ENCODE assay signal across 18 cellular contexts in the genomic region with DNA sequence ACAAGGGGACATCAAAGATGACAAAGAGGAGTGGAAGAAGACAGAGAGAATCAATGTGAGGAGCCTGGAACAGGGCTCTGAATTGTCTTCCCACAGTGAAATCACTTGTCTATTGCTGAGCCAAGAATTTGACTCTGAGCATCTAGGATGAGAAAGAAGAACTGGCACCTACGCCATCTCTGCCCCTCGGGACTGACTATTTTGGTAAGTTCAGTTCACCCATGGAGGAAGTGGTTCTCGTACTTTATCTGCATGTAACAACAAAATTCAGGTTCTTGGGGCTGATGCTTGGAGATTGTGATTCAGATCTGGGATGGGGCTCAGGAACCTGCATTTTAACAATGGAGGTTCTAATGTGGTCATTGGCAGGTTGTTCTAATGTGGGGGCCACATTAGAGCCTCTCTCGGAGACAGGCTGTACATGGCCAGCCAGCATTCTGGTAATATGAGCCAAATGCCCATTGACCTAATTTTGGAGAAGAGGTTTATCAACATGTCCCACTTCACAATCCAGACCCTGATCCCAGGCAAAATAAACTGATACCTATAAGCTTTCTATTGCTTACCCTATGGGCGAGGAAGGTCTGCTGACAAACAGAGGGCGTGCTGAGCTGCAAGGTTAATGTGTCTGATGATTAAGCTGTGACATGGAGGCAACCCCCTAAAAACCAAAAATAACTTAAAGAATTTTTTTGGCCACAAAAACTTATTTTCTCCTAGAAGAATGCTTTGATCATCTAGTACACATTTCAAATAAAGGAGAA. TPM values are rescaled to one million over a fixed set of nuclear protein-coding genes. Genes with fewer than 3 reads are reported as not detected.
DNase-seq lines count a peak whose midpoint lies in the region; ATAC-seq lines count a peak whose summit lies in the region.
"Had no signal": no experiment of that assay in that cellular context is flagged by ENCODE, and none has a peak within 500 bp of the region (broad histone marks: within the 10 kb centered on the region; RNA-seq: fewer than 3 reads in every experiment).

No MANE protein-coding gene starts in this region.

- ATAC-seq in CD4-positive, CD25-positive, alpha-beta regulatory T cell (ENCODE audit: low read depth in 2 of 2): no peak
- ATAC-seq in GM19324 (IDR thresholded peaks at IDR 0.05; ENCODE audit: low FRiP score, unreplicated experiment): peak; percentile 48
- no peak for ATAC-seq in GM21529 (IDR thresholded peaks at IDR 0.05; ENCODE audit: unreplicated experiment)
- ATAC-seq in Right ventricle myocardium inferior: no peak
- ATAC-seq in GM21515 (IDR thresholded peaks at IDR 0.05; ENCODE audit: unreplicated experiment): no peak
- ATAC-seq: activated CD8-positive, alpha-beta memory T cell treated with anti-CD3 and anti-CD28 coated beads, Interleukin-2, amount 10 ng/mL, durations not matched to agents 7 days and 5 days had no signal

- DNase-seq in CD4-positive, CD25-positive, alpha-beta regulatory T cell: no peak
- peak; percentile 60 for DNase-seq in MV-4-11 (lab: John Stamatoyannopoulos, UW)
- peak; percentile 29 for DNase-seq in globus pallidus (ENCODE audit: low spot score)
- DNase-seq in Right ventricle myocardium inferior (ENCODE audit: missing footprints): no peak
- no peak for DNase-seq in superior temporal gyrus (ENCODE audit: extremely low spot score)
- DNase-seq: activated CD8-positive, alpha-beta memory T cell treated with anti-CD3 and anti-CD28 coated beads, Interleukin-2, amount 10 ng/mL, durations not matched to agents 7 days and 5 days; endodermal cell; HCEC 1CT; SK-N-SH; stimulated activated CD4-positive, alpha-beta T cell treated with anti-CD3 and anti-CD28 coated beads, Interleukin-12 subunit alpha, Interleukin-12 subunit beta, amount 100 ng/mL, for 4 hours had no signal

- H3K27me3 Mint-ChIP-seq in CD4-positive, CD25-positive, alpha-beta regulatory T cell: peaks cover 17% of the 10 kb centered on the region

- peak overlapping the region in 2 of 3 donors; percentile 29 to 73 for H3K27ac Mint-ChIP-seq in CD4-positive, CD25-positive, alpha-beta regulatory T cell
- H3K27ac Mint-ChIP-seq: activated CD8-positive, alpha-beta memory T cell treated with anti-CD3 and anti-CD28 coated beads, Interleukin-2, amount 10 ng/mL, durations not matched to agents 7 days and 5 days; endodermal cell had no signal

- no peaks in the 10 kb centered on the region for H3K36me3 ChIP-seq in CD4-positive, CD25-positive, alpha-beta regulatory T cell (ENCODE audit: control insufficient read depth, insufficient read depth, low read length)
- H3K36me3 ChIP-seq: suprapubic skin had no signal

- H3K4me3 ChIP-seq in CD4-positive, CD25-positive, alpha-beta regulatory T cell (ENCODE audit: low read depth, low read length): no peak overlapping the region
- H3K4me3 ChIP-seq: suprapubic skin had no signal

- peaks cover 3% of the 10 kb centered on the region for H3K27me3 ChIP-seq in CD4-positive, CD25-positive, alpha-beta regulatory T cell (ENCODE audit: control insufficient read depth, insufficient read depth, low read length)

- H3K4me3 Mint-ChIP-seq in CD4-positive, CD25-positive, alpha-beta regulatory T cell: peak overlapping the region in 3 of 4 donors; percentile 32 to 80 (median 65)
- H3K4me3 Mint-ChIP-seq: activated CD8-positive, alpha-beta memory T cell treated with anti-CD3 and anti-CD28 coated beads, Interleukin-2, amount 10 ng/mL, durations not matched to agents 7 days and 5 days had no signal

- H3K9me3 ChIP-seq in CD4-positive, CD25-positive, alpha-beta regulatory T cell (ENCODE audit: control insufficient read depth in 2 of 2, low read length in 2 of 2): no peaks in the 10 kb centered on the region
- H3K9me3 ChIP-seq: SK-N-SH, suprapubic skin had no signal

- peaks cover 23% of the 10 kb centered on the region for H3K4me1 ChIP-seq in CD4-positive, CD25-positive, alpha-beta regulatory T cell (ENCODE audit: control insufficient read depth, insufficient read depth, low read length, poor library complexity, severe bottlenecking)

- no peaks in the 10 kb centered on the region for H3K36me3 Mint-ChIP-seq in CD4-positive, CD25-positive, alpha-beta regulatory T cell
- H3K36me3 Mint-ChIP-seq: activated naive CD4-positive, alpha-beta T cell treated with anti-CD3 and anti-CD28 coated beads, Interleukin-2, amount 50 U/mL, for 24 hours had no signal

- intact Hi-C loops in Right ventricle myocardium inferior (cut with DNase I): loop anchor here (5.0 to 10.0 kb wide), 2 partner anchors 102 to 649 kb away; no protein-coding TSS in a partner anchor

- H3K4me1 Mint-ChIP-seq in CD4-positive, CD25-positive, alpha-beta regulatory T cell: peaks cover 24 to 34% (median 26%) of the 10 kb centered on the region in 4 donors

- peaks cover 0 to 5% (median 0%) of the 10 kb centered on the region in 7 donors for H3K9me3 Mint-ChIP-seq in CD4-positive, CD25-positive, alpha-beta regulatory T cell
- H3K9me3 Mint-ChIP-seq: activated naive CD4-positive, alpha-beta T cell treated with anti-CD3 and anti-CD28 coated beads, Interleukin-2, amount 50 U/mL, for 24 hours; endodermal cell had no signal

- no peak overlapping the region for H3K27ac ChIP-seq in CD4-positive, CD25-positive, alpha-beta regulatory T cell (ENCODE audit: insufficient read depth, low read length, poor library complexity, severe bottlenecking)
- H3K27ac ChIP-seq: suprapubic skin had no signal

RNA-seq across cellular contexts. Expression of a gene that starts 2.7 kb away (rescaled TPM):
- not detected for total RNA-seq in CD4-positive, CD25-positive, alpha-beta regulatory T cell
- polyA plus RNA-seq in CD4-positive, CD25-positive, alpha-beta regulatory T cell: not detected
- not detected for total RNA-seq in Right ventricle myocardium inferior
- total RNA-seq: endodermal cell, M059J, mesenteric fat pad, osteocyte, suprapubic skin had no signal
- polyA plus RNA-seq: SK-N-SH had no signal

Comparison
In these comparisons a context has a peak if more than half of its experiments do, and no peak if none do; other contexts are left out.
1. DNase-seq: peak in MV-4-11 (single experiment) and globus pallidus (single experiment); none in CD4-positive, CD25-positive, alpha-beta regulatory T cell (0 of 3), Right ventricle myocardium inferior (single experiment) and superior temporal gyrus (single experiment).